9 cellular contexts compared by ENCODE assay signal in genomic region chr5:168269950-168270349, GRCh38. TPM values are rescaled to one million over a fixed set of nuclear protein-coding genes. Genes with fewer than 3 reads are reported as not detected.
DNase-seq lines count a peak whose midpoint lies in the region; ATAC-seq, FAIRE-seq and TF ChIP-seq lines count a peak whose summit lies in the region.
"Had no signal": no experiment of that assay in that cellular context is flagged by ENCODE, and none has a peak within 500 bp of the region (broad histone marks: within the 10 kb centered on the region; RNA-seq: fewer than 3 reads in every experiment).

No MANE protein-coding gene starts in this region.

- CTCF ChIA-PET in endothelial cell of umbilical vein (lab: Charles Lee), result interaction anchor here (0.8 to 3.1 kb wide), 5 partner anchors 9 to 135 kb away, joined by 3 to 10 read pairs (median 3); no protein-coding TSS in a partner anchor

- no peak for FAIRE-seq in endothelial cell of umbilical vein (lab: Jason Lieb, UNC)

- dilution Hi-C loops in endothelial cell of umbilical vein (cut with MboI; ENCODE audit: extremely low pct_ligation_motif_present, low sequenced_read_pairs), result no loop called here

- H3K9me1 ChIP-seq in endothelial cell of umbilical vein (replicated peaks; ENCODE audit: control insufficient read depth, extremely low read depth, insufficient read depth, low read length), result no peaks in the 10 kb centered on the region

- H2AFZ ChIP-seq in endothelial cell of umbilical vein (ENCODE audit: low read depth, low read length), result no peak overlapping the region

- peak overlapping the region; percentile 52 for H3K4me2 ChIP-seq in endothelial cell of umbilical vein (ENCODE audit: insufficient read depth, low read length)

- no peak for TF ChIP-seq POLR2A in endothelial cell of umbilical vein (IDR thresholded peaks at IDR 0.05; ENCODE audit: low read depth, low read length)

- TF ChIP-seq CTCF in endothelial cell of umbilical vein (IDR thresholded peaks at IDR 0.05; ENCODE audit: extremely low read depth in 1 of 2, insufficient read depth in 1 of 2, low read depth in 1 of 2, low read length in 2 of 2) (no peak), psoas muscle (IDR thresholded peaks at IDR 0.05) (no peak), coronary artery (IDR thresholded peaks at IDR 0.05) (no peak)

- POLR2A ChIA-PET in endothelial cell of umbilical vein (lab: Charles Lee), result no interaction called here

- H3K36me3 ChIP-seq in endothelial cell of umbilical vein (ENCODE audit: control insufficient read depth in 2 of 2, extremely low read depth in 1 of 2, insufficient read depth in 2 of 2, low read length in 2 of 2) (no peaks in the 10 kb centered on the region), psoas muscle (ENCODE audit: insufficient read depth in 1 of 2, low read depth in 1 of 2) (no peaks in the 10 kb centered on the region)

- ATAC-seq in GM21529 (IDR thresholded peaks at IDR 0.05; ENCODE audit: unreplicated experiment), result peak; percentile 47
- no peak for ATAC-seq in psoas muscle
- no peak for ATAC-seq in GM18870 (IDR thresholded peaks at IDR 0.05; ENCODE audit: unreplicated experiment)
- no peak for ATAC-seq in HG03571 (IDR thresholded peaks at IDR 0.05; ENCODE audit: unreplicated experiment)

- H3K9me3 ChIP-seq in endothelial cell of umbilical vein (replicated peaks; ENCODE audit: control insufficient read depth, insufficient read depth, low read length) (no peaks in the 10 kb centered on the region), psoas muscle (no peaks in the 10 kb centered on the region)

- no TSS peak for BruUV-seq in endothelial cell of umbilical vein (replicated peaks; lab: Mats Ljungman, UMichigan)

- H3K27ac ChIP-seq in endothelial cell of umbilical vein (ENCODE audit: insufficient read depth, low read depth, low read length), result no peak overlapping the region
- no peak overlapping the region for H3K27ac ChIP-seq in psoas muscle
- H3K27ac ChIP-seq in coronary artery, result no peak overlapping the region

- DNase-seq in NCI-H2227 treated with DMSO at 0.1 percent for 48 hours (lab: John Stamatoyannopoulos, UW), result peak; percentile 5
- DNase-seq in endothelial cell of umbilical vein (ENCODE audit: low read depth, low spot score), result no peak
- no peak for DNase-seq in psoas muscle
- no peak for DNase-seq in midbrain (lab: John Stamatoyannopoulos, UW)
- no peak for DNase-seq in coronary artery (ENCODE audit: low spot score)
- DNase-seq: cortex of kidney had no signal

- WGBS in psoas muscle, 3 donors, result 40 to 49% (median 40%) methylated on average over 2 of the region's 2 CpGs

- H3K9ac ChIP-seq in endothelial cell of umbilical vein (replicated peaks; ENCODE audit: extremely low read depth, insufficient read depth, low read length), result no peak overlapping the region

- no peaks in the 10 kb centered on the region for H4K20me1 ChIP-seq in endothelial cell of umbilical vein (replicated peaks; ENCODE audit: control insufficient read depth, extremely low read depth, insufficient read depth, low read length)

- H3K79me2 ChIP-seq in endothelial cell of umbilical vein (ENCODE audit: control insufficient read depth, insufficient read depth, low read length), result no peaks in the 10 kb centered on the region

- H3K4me3 ChIP-seq in endothelial cell of umbilical vein (replicated peaks in 1 of 3; ENCODE audit: insufficient read depth in 1 of 3, low read depth in 1 of 3, low read length in 3 of 3), result no peak overlapping the region
- H3K4me3 ChIP-seq in psoas muscle, result peak overlapping the region; percentile 40
- H3K4me3 ChIP-seq in coronary artery, result no peak overlapping the region

- H3K27me3 ChIP-seq in endothelial cell of umbilical vein (ENCODE audit: control insufficient read depth in 2 of 2, insufficient read depth in 2 of 2, low read length in 2 of 2) (no peaks in the 10 kb centered on the region), psoas muscle (ENCODE audit: insufficient read depth in 3 of 3, low read length in 2 of 3) (peaks cover 0 to 4% (median 0%) of the 10 kb centered on the region in 3 donors)

- intact Hi-C loops in endothelial cell of umbilical vein (cut with micrococcal nuclease), result loop anchor here (1.0 to 2.0 kb wide), 6 partner anchors 152 to 1313 kb away; partner anchors contain the start of genes RARS1 and SPDL1
- intact Hi-C loops in psoas muscle (cut with DNase I), result no loop called here

- H3K4me1 ChIP-seq in endothelial cell of umbilical vein (ENCODE audit: control insufficient read depth, extremely low read depth, insufficient read depth, low read length) (no peaks in the 10 kb centered on the region), psoas muscle (no peaks in the 10 kb centered on the region)

TF ChIP-seq in endothelial cell of umbilical vein, 7 proteins besides CTCF, POLR2A, EP300 and RAD21:
- TF ChIP-seq EZH2 (IDR thresholded peaks at IDR 0.05; ENCODE audit: borderline replicate concordance, low read depth, low read length, severe bottlenecking) (no peak), JUN (IDR thresholded peaks at IDR 0.05; ENCODE audit: borderline replicate concordance, insufficient read depth, insufficient read length, low read depth) (no peak), MAX (IDR thresholded peaks at IDR 0.05; ENCODE audit: insufficient read depth, insufficient read length) (no peak), POLR2AphosphoS5 (IDR thresholded peaks at IDR 0.05; ENCODE audit: insufficient read depth, low read depth, low read length) (no peak)
TF ChIP-seq in endothelial cell of umbilical vein: peak in this region for 0.

RNA-seq across cellular contexts. Expression of gene WWC1, which starts 21.5 kb away (rescaled TPM):
- 0.44 and 0.91 TPM in 2 replicates for total RNA-seq in endothelial cell of umbilical vein
- polyA plus RNA-seq in endothelial cell of umbilical vein, result 0.03 and 0.08 TPM in 2 replicates
- 0.15 and 0.20 TPM in 2 replicates for polyA plus RNA-seq in endothelial cell of umbilical vein (2011; cell fraction: cytosol; rRNA removed)
- polyA plus RNA-seq in endothelial cell of umbilical vein (2011; cell fraction: nucleus; rRNA removed), result 0.11 and 0.66 TPM in 2 replicates
- polyA plus RNA-seq in endothelial cell of umbilical vein (2012), result 0.07 and 0.17 TPM in 2 replicates
- polyA minus RNA-seq in endothelial cell of umbilical vein, result 0.06 TPM in 1 of 2 replicates, not detected in the other
- 35.0 TPM for polyA minus RNA-seq in endothelial cell of umbilical vein (2011; cell fraction: cytosol; rRNA and poly(A)+ RNA removed)
- 1.2 and 1.5 TPM in 2 replicates for polyA minus RNA-seq in endothelial cell of umbilical vein (2011; cell fraction: nucleus; rRNA and poly(A)+ RNA removed)
- under 1 TPM in 1 of 4 donors, not detected in 3; 0.25 TPM for total RNA-seq in psoas muscle
- under 1 TPM; 0.03 to 0.13 (median 0.04) TPM for polyA plus RNA-seq in psoas muscle
